In the genomic region with DNA sequence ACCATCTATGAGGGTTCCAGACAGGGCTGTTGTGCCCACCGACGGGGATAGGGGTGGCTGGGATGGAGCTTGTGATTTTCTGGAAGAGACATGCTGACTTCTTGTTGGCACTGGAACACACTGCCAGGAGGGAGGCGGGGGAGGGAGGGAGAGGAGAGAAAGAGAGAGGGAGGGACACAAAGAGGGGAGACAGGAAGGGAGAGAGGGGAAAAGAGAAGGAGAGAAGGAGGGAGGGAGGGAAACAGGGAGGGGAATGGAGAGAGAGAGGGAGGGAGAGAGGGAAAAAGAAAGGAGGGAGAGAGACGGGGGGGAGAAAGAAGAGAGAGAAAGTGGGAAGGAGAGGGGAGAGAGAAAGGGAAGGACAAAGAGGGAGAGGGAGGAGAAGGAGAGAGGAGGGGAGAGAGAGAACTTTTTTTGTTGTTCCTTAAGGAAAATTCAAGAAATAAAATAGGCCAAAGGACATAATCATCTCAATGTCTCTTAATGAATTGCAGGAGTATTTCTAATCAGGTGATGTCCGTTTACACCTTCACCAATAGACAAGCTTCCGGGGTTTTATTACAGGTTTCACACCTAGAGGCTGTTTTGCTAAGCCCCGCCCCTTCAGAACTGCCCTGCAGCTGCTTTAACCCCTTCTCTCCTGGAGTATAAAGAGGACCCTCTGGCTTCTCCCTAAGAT, we compare ENCODE assay signal across 8 cellular contexts.
DNase-seq lines count a peak whose midpoint lies in the region; ATAC-seq and TF ChIP-seq lines count a peak whose summit lies in the region.

No MANE protein-coding gene starts in this region.

- DNase-seq in right atrium auricular region (ENCODE audit: low spot score) = no peak
- DNase-seq in cardiac septum (ENCODE audit: low spot score) = no peak
- peak; percentile 36 to 56 for DNase-seq in SJCRH30
- DNase-seq in immature natural killer cell = peak in 2 of 3 donors; percentile 11 to 12
- no peak for DNase-seq in upper lobe of right lung
- DNase-seq in T-helper 2 cell = no peak
- no peak for DNase-seq in gastrocnemius medialis

- TF ChIP-seq CTCF in right atrium auricular region (IDR thresholded peaks at IDR 0.05) (no peak), upper lobe of right lung (IDR thresholded peaks at IDR 0.05) (no peak), gastrocnemius medialis (IDR thresholded peaks at IDR 0.05 in 4 of 5, conservative IDR thresholded peaks at IDR 0.05 in 1 of 5) (no peak)

- no peak for TF ChIP-seq POLR2A in gastrocnemius medialis (IDR thresholded peaks at IDR 0.05)

- H3K4me3 Mint-ChIP-seq in immature natural killer cell = peak overlapping the region in 3 of 5 donors; percentile 39 to 75 (median 67)

- H3K4me1 Mint-ChIP-seq in immature natural killer cell = peaks cover 9 to 13% of the 10 kb centered on the region in 2 donors

- H3K27ac Mint-ChIP-seq in immature natural killer cell = peak overlapping the region in 3 of 6 donors; percentile 43 to 69 (median 45)

- H3K27me3 ChIP-seq in right atrium auricular region (no peaks in the 10 kb centered on the region), SJCRH30 (no peaks in the 10 kb centered on the region), upper lobe of right lung (no peaks in the 10 kb centered on the region), gastrocnemius medialis (peaks cover 0 to 6% (median 3%) of the 10 kb centered on the region in 3 donors)

- H3K27me3 Mint-ChIP-seq in immature natural killer cell (ENCODE audit: low read depth in 3 of 3) = peaks cover 0 to 3% (median 0%) of the 10 kb centered on the region in 3 donors

- no peak overlapping the region for H3K4me3 ChIP-seq in right atrium auricular region
- no peak overlapping the region for H3K4me3 ChIP-seq in SJCRH30
- H3K4me3 ChIP-seq in upper lobe of right lung = no peak overlapping the region
- no peak overlapping the region for H3K4me3 ChIP-seq in gastrocnemius medialis

- in situ Hi-C loops in gastrocnemius medialis (cut with MboI; ENCODE audit: low sequenced_read_pairs in 4 of 4) = no loop called here

- peak overlapping the region; percentile 29 to 33 for H3K27ac ChIP-seq in right atrium auricular region
- no peak overlapping the region for H3K27ac ChIP-seq in SJCRH30
- H3K27ac ChIP-seq in upper lobe of right lung = no peak overlapping the region
- no peak overlapping the region for H3K27ac ChIP-seq in gastrocnemius medialis

- H3K4me1 ChIP-seq in right atrium auricular region (peaks cover 0 to 16% of the 10 kb centered on the region in 2 donors), SJCRH30 (no peaks in the 10 kb centered on the region), upper lobe of right lung (no peaks in the 10 kb centered on the region), gastrocnemius medialis (no peaks in the 10 kb centered on the region)

- H3K9me3 ChIP-seq in right atrium auricular region = no peaks in the 10 kb centered on the region
- H3K9me3 ChIP-seq in SJCRH30 (replicated peaks) = no peaks in the 10 kb centered on the region
- no peaks in the 10 kb centered on the region for H3K9me3 ChIP-seq in upper lobe of right lung
- H3K9me3 ChIP-seq in gastrocnemius medialis = no peaks in the 10 kb centered on the region

- H3K9me3 Mint-ChIP-seq in immature natural killer cell = no peaks in the 10 kb centered on the region

- intact Hi-C loops in cardiac septum (cut with DNase I) (no loop called here), upper lobe of right lung (cut with DNase I) (no loop called here), gastrocnemius medialis (cut with DNase I; ENCODE audit: low total_unique reads) (loop anchor here (5.0 kb wide), 1 partner anchor 84 kb away; the partner anchor contains the start of gene CLIP2)

- ATAC-seq in upper lobe of right lung (peak; percentile 49), GM21576 (IDR thresholded peaks at IDR 0.05; ENCODE audit: unreplicated experiment) (no peak), gastrocnemius medialis (no peak)

- H3K36me3 Mint-ChIP-seq in immature natural killer cell = peaks cover 0 to 4% (median 0%) of the 10 kb centered on the region in 3 donors

- peaks cover 9% of the 10 kb centered on the region for H3K36me3 ChIP-seq in right atrium auricular region
- H3K36me3 ChIP-seq in SJCRH30 = no peaks in the 10 kb centered on the region; the same call in 1 of the 2 replicates
- H3K36me3 ChIP-seq in upper lobe of right lung = peaks cover 7% of the 10 kb centered on the region
- no peaks in the 10 kb centered on the region for H3K36me3 ChIP-seq in gastrocnemius medialis

Comparison
In these comparisons a context has a peak if more than half of its experiments do, and no peak if none do; other contexts are left out.
1. DNase-seq: peak in SJCRH30 (2 of 2) and immature natural killer cell (2 of 3); none in right atrium auricular region (single experiment), cardiac septum (single experiment), upper lobe of right lung (single experiment), T-helper 2 cell (0 of 5) and gastrocnemius medialis (0 of 2).
2. H3K27ac ChIP-seq: peak in right atrium auricular region (2 of 2); none in SJCRH30 (single experiment), upper lobe of right lung (single experiment) and gastrocnemius medialis (0 of 4).